Comparison of ENCODE assay signal across 8 cellular contexts in the genomic region with DNA sequence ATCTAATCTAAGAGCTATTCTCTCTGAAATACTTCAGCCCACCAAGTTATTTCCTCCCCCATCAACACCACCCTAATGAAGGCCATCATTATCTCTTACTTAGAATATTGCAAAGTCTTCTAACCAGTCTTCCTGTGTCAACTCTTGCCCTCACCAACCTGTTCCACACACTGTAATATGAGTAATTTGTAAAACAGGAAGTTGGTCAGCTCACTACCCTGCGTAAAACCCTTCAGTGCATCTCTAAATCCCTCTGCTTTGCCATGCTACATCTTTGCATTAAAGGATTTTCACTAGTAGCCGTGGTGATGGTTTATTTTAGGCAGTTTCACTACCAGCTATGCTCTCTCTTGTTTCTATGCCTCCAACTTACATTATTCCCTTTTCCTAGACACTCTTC.
A peak's percentile ranks its signal among the peaks of the same experiment; 100 is the strongest.
DNase-seq lines count a peak whose midpoint lies in the region; ATAC-seq and TF ChIP-seq lines count a peak whose summit lies in the region.

No MANE protein-coding gene starts in this region.

- H3K27ac ChIP-seq in lower lobe of right lung, result no peak overlapping the region

- intact Hi-C loops in lower lobe of right lung (cut with DNase I), result no loop called here

- no peak overlapping the region for H3K4me3 ChIP-seq in lower lobe of right lung

- no peaks in the 10 kb centered on the region for H3K36me3 ChIP-seq in lower lobe of right lung

- no peak for DNase-seq in activated CD4-positive, CD25-positive, alpha-beta regulatory T cell treated with anti-CD3 and anti-CD28 coated beads, Interleukin-2, amount 50 U/mL, for 72 hours
- DNase-seq in NCI-H226, result peak; percentile 82
- no peak for DNase-seq in lower lobe of right lung
- DNase-seq in omental fat pad (ENCODE audit: low spot score), result no peak
- no peak for DNase-seq in islet precursor cell
- DNase-seq in stimulated activated CD4-positive, alpha-beta T cell treated with anti-CD3 and anti-CD28 coated beads, Interleukin-4, amount 100 ng/mL, for 4 hours, result no peak

- ATAC-seq in activated CD4-positive, CD25-positive, alpha-beta regulatory T cell treated with anti-CD3 and anti-CD28 coated beads, Interleukin-2, amount 50 U/mL, for 24 hours, result peak; percentile 77 to 78
- ATAC-seq in HG02610 (IDR thresholded peaks at IDR 0.05; ENCODE audit: unreplicated experiment) (peak; percentile 92), lower lobe of right lung (peak; percentile 57 to 61), omental fat pad (ENCODE audit: low FRiP score) (no peak)

- no peaks in the 10 kb centered on the region for H3K9me3 ChIP-seq in lower lobe of right lung

- H3K27me3 ChIP-seq in lower lobe of right lung (ENCODE audit: low read depth), result no peaks in the 10 kb centered on the region

- H3K4me1 ChIP-seq in lower lobe of right lung, result no peaks in the 10 kb centered on the region

- TF ChIP-seq CTCF in lower lobe of right lung (IDR thresholded peaks at IDR 0.05) (no peak), omental fat pad (IDR thresholded peaks at IDR 0.05) (no peak)
